Comparison of ENCODE assay signal across 17 cellular contexts in the genomic region with DNA sequence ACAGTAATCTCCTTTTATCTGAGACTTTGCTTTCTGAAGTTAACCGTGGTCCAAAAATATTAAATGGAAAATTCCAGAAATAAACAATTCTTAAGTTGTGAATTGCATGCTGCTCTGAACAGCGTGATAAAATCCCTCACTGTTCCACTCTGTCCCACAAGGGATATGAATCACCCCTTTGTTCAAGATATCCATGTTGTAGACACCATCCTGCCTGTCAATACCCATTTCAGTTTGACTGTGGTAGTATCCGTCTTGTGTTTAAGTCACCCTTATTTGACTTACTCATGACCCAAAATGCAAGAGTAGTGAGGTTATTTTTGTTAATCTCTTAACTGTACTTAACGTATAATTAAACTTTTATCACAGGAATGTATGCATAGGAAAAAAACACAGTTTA. TPM values are rescaled to one million over a fixed set of nuclear protein-coding genes. Genes with fewer than 3 reads are reported as not detected.
DNase-seq lines count a peak whose midpoint lies in the region; ATAC-seq and TF ChIP-seq lines count a peak whose summit lies in the region.
"Had no signal": no experiment of that assay in that cellular context is flagged by ENCODE, and none has a peak within 500 bp of the region (broad histone marks: within the 10 kb centered on the region; RNA-seq: fewer than 3 reads in every experiment).

No MANE protein-coding gene starts in this region.

- H2AFZ ChIP-seq in mesenchymal stem cell (ENCODE audit: low read depth, low read length) (no peak overlapping the region), OCI-LY7 (ENCODE audit: low read length) (no peak overlapping the region)

- no peak overlapping the region for H2BK15ac ChIP-seq in mesenchymal stem cell (ENCODE audit: low read depth, poor library complexity, severe bottlenecking)

- H3K9me2 ChIP-seq in OCI-LY7 (ENCODE audit: insufficient read depth, low read length): no peaks in the 10 kb centered on the region

- no peak overlapping the region for H3K23ac ChIP-seq in mesenchymal stem cell (ENCODE audit: low read length in 2 of 2)

- no peak overlapping the region for H3K9ac ChIP-seq in mesenchymal stem cell (ENCODE audit: low read length)

- H3K27me3 ChIP-seq in mesenchymal stem cell (ENCODE audit: control insufficient read depth in 1 of 2, insufficient read depth in 1 of 2, low read length in 2 of 2): no peaks in the 10 kb centered on the region
- H3K27me3 ChIP-seq: pancreas had no signal

- no peak overlapping the region for H3K4ac ChIP-seq in mesenchymal stem cell (ENCODE audit: low read depth in 1 of 2, low read length in 2 of 2)

- no peak overlapping the region for H3K4me3 ChIP-seq in epithelial cell of esophagus (ENCODE audit: low read length)
- H3K4me3 ChIP-seq in mesenchymal stem cell (ENCODE audit: insufficient read depth in 1 of 2, low read depth in 1 of 2, low read length in 2 of 2): no peak overlapping the region
- no peak overlapping the region for H3K4me3 ChIP-seq in OCI-LY7 (ENCODE audit: low read depth, low read length, poor library complexity, severe bottlenecking)
- H3K4me3 ChIP-seq: lower lobe of right lung, pancreas had no signal

- intact Hi-C loops in OCI-LY7 (cut with micrococcal nuclease; ENCODE audit: unreplicated experiment): no loop called here

- BruUV-seq in OCI-LY7 (replicated peaks; lab: Mats Ljungman, UMichigan): no TSS peak

- 28% methylated on average over 3 of the region's 4 CpGs for WGBS in mesenchymal stem cell

- H3K36me3 ChIP-seq in mesenchymal stem cell (ENCODE audit: control insufficient read depth in 1 of 2, insufficient read depth in 2 of 2, low read depth in 1 of 2, low read length in 2 of 2) (no peaks in the 10 kb centered on the region), OCI-LY7 (ENCODE audit: insufficient read depth, low read length) (no peaks in the 10 kb centered on the region)
- H3K36me3 ChIP-seq: lower lobe of right lung, pancreas had no signal

- no peaks in the 10 kb centered on the region for H3K9me3 Mint-ChIP-seq in T-cell
- H3K9me3 Mint-ChIP-seq: CD14-positive monocyte; stimulated activated naive B cell treated with anti-CD40 and anti-IgM and Interleukin-4, amounts not matched to agents 10 μg/mL and 1 μg/mL and 100 μg/mL, for 72 hours had no signal

- H2BK120ac ChIP-seq in mesenchymal stem cell (ENCODE audit: low read depth, low read length): no peak overlapping the region

- no peak overlapping the region for H3K27ac Mint-ChIP-seq in T-cell
- H3K27ac Mint-ChIP-seq: stimulated activated naive B cell treated with anti-CD40 and anti-IgM and Interleukin-4, amounts not matched to agents 10 μg/mL and 1 μg/mL and 100 μg/mL, for 72 hours had no signal

- CTCF ChIA-PET in OCI-LY7 (lab: Charles Lee; ENCODE audit: unreplicated experiment): no interaction called here
- CTCF ChIA-PET in T-cell (lab: Charles Lee): interaction anchor here in 1 of 2 donors (0.6 kb wide), 1 partner anchor 9 kb away, joined by 3 read pairs; no protein-coding TSS in a partner anchor

- no peak overlapping the region for H3K14ac ChIP-seq in mesenchymal stem cell (ENCODE audit: low read length in 2 of 2)

- H3K79me1 ChIP-seq in mesenchymal stem cell (replicated peaks; ENCODE audit: low read length, poor library complexity, severe bottlenecking): peaks cover 16% of the 10 kb centered on the region

- H4K91ac ChIP-seq in mesenchymal stem cell (ENCODE audit: low read length): no peak overlapping the region

- no peak for TF ChIP-seq CTCF in epithelial cell of esophagus (IDR thresholded peaks at IDR 0.05; ENCODE audit: insufficient read depth, low read depth, low read length, missing control alignments)
- no peak for TF ChIP-seq CTCF in OCI-LY7 (conservative IDR thresholded peaks at IDR 0.05; ENCODE audit: low read length)

- peaks cover 17% of the 10 kb centered on the region for H3K36me3 Mint-ChIP-seq in T-cell

- POLR2A ChIA-PET in OCI-LY7 (lab: Charles Lee) (no interaction called here), T-cell (lab: Charles Lee) (no interaction called here)

- H4K20me1 ChIP-seq in OCI-LY7 (ENCODE audit: insufficient read depth, low read length): peaks cover 20% of the 10 kb centered on the region

- H3K4me3 Mint-ChIP-seq in T-cell: no peak overlapping the region
- H3K4me3 Mint-ChIP-seq: CD14-positive monocyte; stimulated activated naive B cell treated with anti-CD40 and anti-IgM and Interleukin-4, amounts not matched to agents 10 μg/mL and 1 μg/mL and 100 μg/mL, for 72 hours had no signal

- no peaks in the 10 kb centered on the region for H3K27me3 Mint-ChIP-seq in T-cell
- H3K27me3 Mint-ChIP-seq: stimulated activated naive B cell treated with anti-CD40 and anti-IgM and Interleukin-4, amounts not matched to agents 10 μg/mL and 1 μg/mL and 100 μg/mL, for 72 hours had no signal

- H3K18ac ChIP-seq in mesenchymal stem cell (ENCODE audit: low read depth in 1 of 2, low read length in 2 of 2): no peak overlapping the region

- no peak for ATAC-seq in T-cell (replicated peaks in 1 of 4)
- ATAC-seq: lower lobe of right lung; pancreas; stimulated activated naive B cell treated with anti-CD40 and anti-IgM and Interleukin-4, amounts not matched to agents 10 μg/mL and 1 μg/mL and 100 μg/mL, for 72 hours had no signal

- H2BK12ac ChIP-seq in mesenchymal stem cell (ENCODE audit: low read length in 2 of 2): no peak overlapping the region

- no peak overlapping the region for H4K8ac ChIP-seq in mesenchymal stem cell (ENCODE audit: low read length)

- peaks cover 85 to 93% (median 88%) of the 10 kb centered on the region in 3 donors for H3K4me1 Mint-ChIP-seq in T-cell

- H3K4me2 ChIP-seq in mesenchymal stem cell (ENCODE audit: low read length, poor library complexity, severe bottlenecking) (no peak overlapping the region), OCI-LY7 (ENCODE audit: low read length) (no peak overlapping the region)

- H2BK5ac ChIP-seq in mesenchymal stem cell (ENCODE audit: low read depth, low read length, poor library complexity, severe bottlenecking): no peak overlapping the region

- peaks cover 88% of the 10 kb centered on the region for H3K79me2 ChIP-seq in OCI-LY7 (ENCODE audit: insufficient read depth, low read depth, low read length)

- H3K27ac ChIP-seq in mesenchymal stem cell (ENCODE audit: low read length, poor library complexity, severe bottlenecking) (no peak overlapping the region), OCI-LY7 (ENCODE audit: low read depth, low read length, poor library complexity, severe bottlenecking) (no peak overlapping the region)
- H3K27ac ChIP-seq: lower lobe of right lung, pancreas had no signal

- DNase-seq in EL: peak; percentile 13
- peak; percentile 71 for DNase-seq in RPMI7951 (ENCODE audit: low read depth)
- DNase-seq in epithelial cell of esophagus (ENCODE audit: low read depth): peak; percentile 50
- DNase-seq in mesenchymal stem cell: peak; percentile 52
- DNase-seq in NCI-H748 (lab: John Stamatoyannopoulos, UW; ENCODE audit: unreplicated experiment): no peak
- DNase-seq in HK-2 (ENCODE audit: unreplicated experiment): no peak
- no peak for DNase-seq in OCI-LY7 (ENCODE audit: low spot score)
- no peak for DNase-seq in T-cell
- DNase-seq: cortex of kidney; lower lobe of right lung; NCI-H1092; NCI-H345; pancreas; RPMI8226; stimulated activated CD4-positive, alpha-beta T cell treated with anti-CD3 and anti-CD28 coated beads, Interleukin-1b, Interleukin-23, amount 100 ng/mL, for 48 hours; stimulated activated naive B cell treated with anti-CD40 and anti-IgM and Interleukin-4, amounts not matched to agents 10 μg/mL and 1 μg/mL and 100 μg/mL, for 72 hours had no signal

- H3K9me3 ChIP-seq in mesenchymal stem cell (ENCODE audit: control insufficient read depth, low read length): no peaks in the 10 kb centered on the region
- no peaks in the 10 kb centered on the region for H3K9me3 ChIP-seq in OCI-LY7 (ENCODE audit: low read length)
- H3K9me3 ChIP-seq: lower lobe of right lung, pancreas had no signal

- H3K4me1 ChIP-seq in mesenchymal stem cell (ENCODE audit: control insufficient read depth, insufficient read depth, low read depth, low read length) (no peaks in the 10 kb centered on the region), OCI-LY7 (ENCODE audit: insufficient read depth, low read length, poor library complexity, severe bottlenecking) (no peaks in the 10 kb centered on the region)

- H2AK5ac ChIP-seq in mesenchymal stem cell (ENCODE audit: low read length, severe bottlenecking): no peak overlapping the region

RNA-seq across cellular contexts. Expression of gene RYBP, which starts 33.2 kb away (rescaled TPM):
- 10.1 and 15.3 TPM in 2 replicates for total RNA-seq in RPMI7951 (2014; rRNA removed; shearing (Covaris generic))
- 15.9 TPM for polyA plus RNA-seq in mesenchymal stem cell (2013, experiment 1 of 2)
- 16.1 TPM for polyA plus RNA-seq in mesenchymal stem cell (2013, experiment 2 of 2)
- 3.5 and 4.2 TPM in 2 replicates for total RNA-seq in OCI-LY7 (2014; rRNA removed; shearing (Covaris generic))
- total RNA-seq in OCI-LY7 (2022) (9.4 and 9.6 TPM in 2 replicates), T-cell (10 to 100 TPM in 4 of 5 donors, 1 to 10 TPM in 1; 8.8 to 17.1 (median 12.8) TPM)

Comparison
In these comparisons a context has a peak if more than half of its experiments do, and no peak if none do; other contexts are left out.
1. DNase-seq: peak in EL (single experiment), RPMI7951 (single experiment), epithelial cell of esophagus (single experiment) and mesenchymal stem cell (single experiment); none in NCI-H748 (single experiment), HK-2 (single experiment), OCI-LY7 (single experiment) and T-cell (0 of 34).